1 cellular context compared by ENCODE assay signal in genomic region chr19:5292843-5293606, GRCh38.
TF ChIP-seq lines count a peak whose summit lies in the region.

No MANE protein-coding gene starts in this region.

TF ChIP-seq in HEK293, 187 proteins besides CTCF, POLR2A, EP300 and RAD21 (continued from another document):
- TF ChIP-seq PRDM10 (tag by site-specific recombination; IDR thresholded peaks at IDR 0.05) (0 out of 2 replicates have a peak, but pooled peaks have one; percentile 19), ZBTB26 (tag by site-specific recombination; optimal IDR thresholded peaks at IDR 0.05) (peak; percentile 27), MZF1 (tag by site-specific recombination; IDR thresholded peaks at IDR 0.05; ENCODE audit: borderline replicate concordance) (peak; percentile 61; the same call in 1 of the 2 replicates), ZNF558 (tag by site-specific recombination; IDR thresholded peaks at IDR 0.05) (no peak), ZBTB8A (tag by site-specific recombination; IDR thresholded peaks at IDR 0.05) (0 out of 2 replicates have a peak, but pooled peaks have one; percentile 17), ZNF404 (tag by site-specific recombination; IDR thresholded peaks at IDR 0.05) (no peak)
